In the genomic region with DNA sequence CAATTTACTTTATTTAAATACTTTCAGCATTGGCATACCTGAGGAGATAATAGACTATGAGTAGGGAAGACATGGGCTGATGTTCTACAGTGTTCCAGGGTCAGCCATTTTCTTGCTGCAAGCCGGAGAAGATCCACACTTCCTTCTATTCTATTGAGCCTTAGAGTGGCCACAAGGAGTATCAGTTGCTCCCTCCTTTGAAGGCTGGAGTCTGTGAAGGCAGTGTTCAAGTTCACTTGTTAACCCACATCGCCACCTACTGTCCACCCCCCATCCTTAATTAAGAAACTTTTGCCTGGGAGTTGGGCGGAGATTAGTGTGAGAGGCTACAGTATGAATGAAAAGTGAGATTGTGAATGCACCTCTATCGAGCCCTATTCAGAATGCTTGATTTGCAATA, we compare ENCODE assay signal across 8 cellular contexts.
DNase-seq lines count a peak whose midpoint lies in the region; ATAC-seq, FAIRE-seq and TF ChIP-seq lines count a peak whose summit lies in the region.

No MANE protein-coding gene starts in this region.

- no peaks in the 10 kb centered on the region for H3K9me3 ChIP-seq in adrenal gland (replicated peaks in 1 of 3)

- 14 to 26% (median 23%) methylated on average over 4 of the region's 4 CpGs for WGBS in adrenal gland, 4 donors

- intact Hi-C loops in adrenal gland (cut with DNase I), result no loop called here

- H3K27me3 ChIP-seq in adrenal gland, result no peaks in the 10 kb centered on the region

- H3K4me1 ChIP-seq in adrenal gland (replicated peaks in 1 of 2), result no peaks in the 10 kb centered on the region

- ATAC-seq in HG03442 (IDR thresholded peaks at IDR 0.05; ENCODE audit: unreplicated experiment), result peak; percentile 77
- ATAC-seq in HG03460 (IDR thresholded peaks at IDR 0.05; ENCODE audit: unreplicated experiment), result no peak

- TF ChIP-seq CTCF in AG10803 (conservative IDR thresholded peaks at IDR 0.05; ENCODE audit: low read length) (peak; percentile 57), adrenal gland (IDR thresholded peaks at IDR 0.05) (peak in 1 of 6 experiments; percentile 29)

- FAIRE-seq in GM18507 (lab: Jason Lieb, UNC), result peak; percentile 46

- H3K4me3 ChIP-seq in AG10803 (ENCODE audit: low read length) (no peak overlapping the region), adrenal gland (no peak overlapping the region)

- DNase-seq in AG10803 (ENCODE audit: low read depth) (peak; percentile 53), GM18507 (ENCODE audit: extremely low spot score, insufficient read length, low read depth) (no peak), NCI-H446 (lab: John Stamatoyannopoulos, UW) (peak; percentile 29 to 62), adrenal gland (peak in 5 of 7 donors; percentile 12 to 54 (median 32)), inferior parietal cortex (ENCODE audit: extremely low spot score) (peak; percentile 64), GDM1 (lab: John Stamatoyannopoulos, UW) (no peak)

- TF ChIP-seq POLR2A in adrenal gland (IDR thresholded peaks at IDR 0.05), result no peak

- H3K27ac ChIP-seq in adrenal gland, result no peak overlapping the region

- H3K36me3 ChIP-seq in adrenal gland (replicated peaks in 1 of 2), result no peaks in the 10 kb centered on the region

Comparison
In these comparisons a context has a peak if more than half of its experiments do, and no peak if none do; other contexts are left out.
1. DNase-seq: peak in AG10803 (single experiment), NCI-H446 (2 of 2), adrenal gland (5 of 7) and inferior parietal cortex (single experiment); none in GM18507 (single experiment) and GDM1 (single experiment).